In the genomic region with DNA sequence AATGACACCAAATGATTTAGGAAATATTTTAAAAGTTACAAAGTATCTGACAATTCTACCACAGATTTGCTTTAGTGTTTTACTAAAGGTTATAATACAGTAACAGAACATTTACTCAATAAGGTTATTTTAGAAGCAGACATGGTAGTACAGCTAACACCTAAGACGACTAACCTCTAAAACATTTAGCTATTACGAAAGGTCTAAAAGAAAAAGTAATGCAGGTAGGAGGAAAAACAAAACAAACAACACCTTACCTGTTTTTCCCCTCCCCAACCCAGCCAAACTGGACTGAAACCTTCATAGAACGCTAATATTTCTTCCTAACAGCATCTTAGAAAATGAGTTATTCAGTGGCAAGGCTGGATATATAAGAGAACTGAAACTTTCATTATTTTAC, we compare ENCODE assay signal across 17 cellular contexts.
A peak's percentile ranks its signal among the peaks of the same experiment; 100 is the strongest.
DNase-seq lines count a peak whose midpoint lies in the region; ATAC-seq, FAIRE-seq and TF ChIP-seq lines count a peak whose summit lies in the region.
"Had no signal": no experiment of that assay in that cellular context is flagged by ENCODE, and none has a peak within 500 bp of the region (broad histone marks: within the 10 kb centered on the region; RNA-seq: fewer than 3 reads in every experiment).

No MANE protein-coding gene starts in this region.

- H3K36me3 Mint-ChIP-seq in astrocyte (ENCODE audit: low read depth, unreplicated experiment), result peaks cover 2% of the 10 kb centered on the region

- intact Hi-C loops in posterior cingulate gyrus (cut with DNase I), result no loop called here

- H4K20me1 ChIP-seq in astrocyte (ENCODE audit: insufficient read depth, low read length), result no peaks in the 10 kb centered on the region
- H4K20me1 ChIP-seq in keratinocyte (ENCODE audit: control insufficient read depth, extremely low read depth, insufficient read depth, low read length), result no peaks in the 10 kb centered on the region
- H4K20me1 ChIP-seq: BLaER1 treated with 17β-estradiol and CSF1 and Interleukin-3, amounts not matched to agents 10 nM and 100 nM had no signal

- H2AFZ ChIP-seq in astrocyte (ENCODE audit: low read depth, low read length) (no peak overlapping the region), keratinocyte (ENCODE audit: control insufficient read depth, low read length) (no peak overlapping the region)

- TF ChIP-seq CTCF in astrocyte (IDR thresholded peaks at IDR 0.05; ENCODE audit: insufficient read depth, low read depth, low read length) (no peak), keratinocyte (optimal IDR thresholded peaks at IDR 0.05 in 1 of 3, IDR thresholded peaks at IDR 0.05 in 1 of 3, conservative IDR thresholded peaks at IDR 0.05 in 1 of 3; ENCODE audit: extremely low read depth in 1 of 3, insufficient read depth in 2 of 3, low read length in 3 of 3) (no peak)

- no peak overlapping the region for H3K4me2 ChIP-seq in astrocyte (ENCODE audit: low read length)
- no peak overlapping the region for H3K4me2 ChIP-seq in keratinocyte (ENCODE audit: control insufficient read depth, extremely low read depth, insufficient read depth, low read depth, low read length)
- H3K4me2 ChIP-seq: BLaER1 treated with 17β-estradiol and CSF1 and Interleukin-3, amounts not matched to agents 10 nM and 100 nM had no signal

- dilution Hi-C loops in keratinocyte (cut with MboI; ENCODE audit: extremely low pct_ligation_motif_present, low sequenced_read_pairs), result no loop called here

- H3K4me1 ChIP-seq in astrocyte (ENCODE audit: insufficient read depth, low read length), result no peaks in the 10 kb centered on the region
- no peaks in the 10 kb centered on the region for H3K4me1 ChIP-seq in keratinocyte (ENCODE audit: control insufficient read depth, extremely low read depth, insufficient read depth, low read length)
- H3K4me1 ChIP-seq: BLaER1 treated with 17β-estradiol and CSF1 and Interleukin-3, amounts not matched to agents 10 nM and 100 nM had no signal

- no peak overlapping the region for H3K4me3 Mint-ChIP-seq in astrocyte (ENCODE audit: unreplicated experiment)
- H3K4me3 Mint-ChIP-seq: B cell; CD8-positive, alpha-beta memory T cell; H9 had no signal

- no peak for TF ChIP-seq POLR2A in H54 (IDR thresholded peaks at IDR 0.05; ENCODE audit: low read depth, low read length)

- H3K9ac ChIP-seq in astrocyte (ENCODE audit: low read length), result no peak overlapping the region
- H3K9ac ChIP-seq in keratinocyte (ENCODE audit: control insufficient read depth, extremely low read depth, insufficient read depth, low read length), result no peak overlapping the region
- H3K9ac ChIP-seq: BLaER1 treated with 17β-estradiol and CSF1 and Interleukin-3, amounts not matched to agents 10 nM and 100 nM had no signal

- DNase-seq in H54 (ENCODE audit: insufficient read length, low spot score) (no peak), astrocyte (ENCODE audit: low read depth) (no peak), keratinocyte (ENCODE audit: low read depth, low spot score) (no peak), NCI-H128 (lab: John Stamatoyannopoulos, UW; ENCODE audit: unreplicated experiment) (no peak), posterior cingulate gyrus (no peak)
- no peak for DNase-seq in activated CD4-positive, alpha-beta T cell treated with anti-CD3 and anti-CD28 coated beads, Interleukin-2, amount 50 U/mL, for 48 hours
- DNase-seq: 8988T; CD8-positive, alpha-beta memory T cell; COR-L47; GDM1; GOT3; H9 had no signal

- H3K4me1 Mint-ChIP-seq in astrocyte (ENCODE audit: low read depth, unreplicated experiment), result no peaks in the 10 kb centered on the region
- H3K4me1 Mint-ChIP-seq: B cell; CD8-positive, alpha-beta memory T cell; H9 had no signal

- H3K79me2 ChIP-seq in astrocyte (ENCODE audit: insufficient read depth, low read length), result no peaks in the 10 kb centered on the region
- no peaks in the 10 kb centered on the region for H3K79me2 ChIP-seq in keratinocyte (ENCODE audit: control insufficient read depth, insufficient read depth, low read length)

- FAIRE-seq in A204.1 (lab: Jason Lieb, UNC), result peak; percentile 9
- FAIRE-seq in H54 (lab: Jason Lieb, UNC), result peak; percentile 80
- peak; percentile 13 for FAIRE-seq in astrocyte (lab: Jason Lieb, UNC)
- FAIRE-seq in keratinocyte (lab: Jason Lieb, UNC), result peak; percentile 34
- FAIRE-seq: HepG2 had no signal

- H3K9me1 ChIP-seq in keratinocyte (ENCODE audit: control insufficient read depth, extremely low read depth, insufficient read depth, low read length), result no peaks in the 10 kb centered on the region

- no peak overlapping the region for H3K4me3 ChIP-seq in astrocyte (ENCODE audit: insufficient read depth, low read depth, low read length)
- no peak overlapping the region for H3K4me3 ChIP-seq in keratinocyte (ENCODE audit: control insufficient read depth in 2 of 3, extremely low read depth in 1 of 3, insufficient read depth in 2 of 3, low read depth in 1 of 3, low read length in 3 of 3)
- H3K4me3 ChIP-seq: BLaER1 treated with 17β-estradiol and CSF1 and Interleukin-3, amounts not matched to agents 10 nM and 100 nM had no signal

- H3K27ac Mint-ChIP-seq in astrocyte (ENCODE audit: unreplicated experiment), result no peak overlapping the region
- H3K27ac Mint-ChIP-seq: B cell; CD8-positive, alpha-beta memory T cell; H9 had no signal

- H3K27me3 Mint-ChIP-seq in astrocyte (ENCODE audit: low read depth, unreplicated experiment), result no peaks in the 10 kb centered on the region
- H3K27me3 Mint-ChIP-seq: B cell; CD8-positive, alpha-beta memory T cell had no signal

- no peaks in the 10 kb centered on the region for H3K9me3 Mint-ChIP-seq in astrocyte (ENCODE audit: unreplicated experiment)
- H3K9me3 Mint-ChIP-seq: CD8-positive, alpha-beta memory T cell; H9 had no signal

- H3K27me3 ChIP-seq in astrocyte (ENCODE audit: insufficient read depth, low read length), result no peaks in the 10 kb centered on the region
- no peaks in the 10 kb centered on the region for H3K27me3 ChIP-seq in keratinocyte (ENCODE audit: control insufficient read depth, extremely low read depth, insufficient read depth, low read length)
- H3K27me3 ChIP-seq: BLaER1 treated with 17β-estradiol and CSF1 and Interleukin-3, amounts not matched to agents 10 nM and 100 nM had no signal

- H3K36me3 ChIP-seq in astrocyte (ENCODE audit: insufficient read depth, low read length), result peaks cover 3% of the 10 kb centered on the region
- H3K36me3 ChIP-seq in keratinocyte (ENCODE audit: control insufficient read depth in 2 of 2, extremely low read depth in 1 of 2, insufficient read depth in 2 of 2, low read length in 2 of 2), result no peaks in the 10 kb centered on the region

- no peak for ATAC-seq in HG03039 (IDR thresholded peaks at IDR 0.05; ENCODE audit: unreplicated experiment)
- ATAC-seq: HepG2 had no signal

- H3K9me3 ChIP-seq in astrocyte (ENCODE audit: insufficient read depth, low read depth, low read length), result no peaks in the 10 kb centered on the region
- no peaks in the 10 kb centered on the region for H3K9me3 ChIP-seq in keratinocyte (ENCODE audit: control insufficient read depth, low read depth, low read length)
- H3K9me3 ChIP-seq: BLaER1 treated with 17β-estradiol and CSF1 and Interleukin-3, amounts not matched to agents 10 nM and 100 nM had no signal

- H3K27ac ChIP-seq in astrocyte (ENCODE audit: low read depth, low read length) (no peak overlapping the region), keratinocyte (ENCODE audit: control insufficient read depth, insufficient read depth, low read length) (no peak overlapping the region)
- H3K27ac ChIP-seq: BLaER1 treated with 17β-estradiol and CSF1 and Interleukin-3, amounts not matched to agents 10 nM and 100 nM had no signal
